1 cellular context compared by ENCODE assay signal in the genomic region with DNA sequence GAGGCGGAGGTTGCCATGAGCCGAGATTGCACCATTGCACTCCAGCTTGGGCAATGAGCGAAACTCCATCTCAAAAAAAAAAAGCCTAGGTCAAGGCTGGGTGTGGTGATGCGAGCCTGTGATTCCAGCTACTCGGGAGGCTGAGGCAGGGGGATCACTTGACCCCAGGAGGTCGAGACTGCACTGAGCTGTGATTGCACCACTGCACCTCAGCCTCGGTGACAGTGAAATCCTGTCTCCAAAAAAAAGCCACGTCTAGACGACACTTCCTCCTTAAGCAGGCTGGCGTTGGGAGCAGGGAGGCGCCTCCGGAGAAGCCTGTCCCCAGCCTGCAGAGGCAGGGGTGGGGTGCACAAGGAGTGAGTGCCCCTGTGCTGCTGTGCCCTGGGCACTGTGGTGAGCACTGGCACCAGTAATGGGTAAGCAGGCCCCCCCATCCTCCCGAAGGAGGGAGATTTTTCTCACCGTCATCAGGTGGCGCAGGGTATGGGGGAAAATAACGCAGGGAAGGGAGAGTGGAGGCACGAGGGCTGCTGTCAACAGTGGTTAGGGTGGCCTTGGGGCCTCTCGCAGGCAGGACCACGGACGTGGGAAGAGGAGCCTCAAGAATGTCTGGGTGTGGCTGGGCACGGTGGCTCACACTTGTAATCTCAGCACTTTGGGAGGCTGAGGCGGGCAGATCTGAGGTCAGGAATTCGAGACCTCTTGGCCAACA.
TF ChIP-seq lines count a peak whose summit lies in the region.

No MANE protein-coding gene starts in this region.

TF ChIP-seq in K562, 482 proteins besides CTCF, POLR2A, EP300 and RAD21 (continues in another document):
- no peak for TF ChIP-seq TEAD2 (tag; IDR thresholded peaks at IDR 0.05)
- TF ChIP-seq, protein P1, sequence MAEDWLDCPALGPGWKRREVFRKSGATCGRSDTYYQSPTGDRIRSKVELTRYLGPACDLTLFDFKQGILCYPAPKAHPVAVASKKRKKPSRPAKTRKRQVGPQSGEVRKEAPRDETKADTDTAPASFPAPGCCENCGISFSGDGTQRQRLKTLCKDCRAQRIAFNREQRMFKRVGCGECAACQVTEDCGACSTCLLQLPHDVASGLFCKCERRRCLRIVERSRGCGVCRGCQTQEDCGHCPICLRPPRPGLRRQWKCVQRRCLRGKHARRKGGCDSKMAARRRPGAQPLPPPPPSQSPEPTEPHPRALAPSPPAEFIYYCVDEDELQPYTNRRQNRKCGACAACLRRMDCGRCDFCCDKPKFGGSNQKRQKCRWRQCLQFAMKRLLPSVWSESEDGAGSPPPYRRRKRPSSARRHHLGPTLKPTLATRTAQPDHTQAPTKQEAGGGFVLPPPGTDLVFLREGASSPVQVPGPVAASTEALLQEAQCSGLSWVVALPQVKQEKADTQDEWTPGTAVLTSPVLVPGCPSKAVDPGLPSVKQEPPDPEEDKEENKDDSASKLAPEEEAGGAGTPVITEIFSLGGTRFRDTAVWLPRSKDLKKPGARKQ (CRISPR knock-in tag; IDR thresholded peaks at IDR 0.05): no peak
- no peak for TF ChIP-seq PHF8 (IDR thresholded peaks at IDR 0.05; ENCODE audit: borderline replicate concordance, low read length)
- TF ChIP-seq, protein P2, sequence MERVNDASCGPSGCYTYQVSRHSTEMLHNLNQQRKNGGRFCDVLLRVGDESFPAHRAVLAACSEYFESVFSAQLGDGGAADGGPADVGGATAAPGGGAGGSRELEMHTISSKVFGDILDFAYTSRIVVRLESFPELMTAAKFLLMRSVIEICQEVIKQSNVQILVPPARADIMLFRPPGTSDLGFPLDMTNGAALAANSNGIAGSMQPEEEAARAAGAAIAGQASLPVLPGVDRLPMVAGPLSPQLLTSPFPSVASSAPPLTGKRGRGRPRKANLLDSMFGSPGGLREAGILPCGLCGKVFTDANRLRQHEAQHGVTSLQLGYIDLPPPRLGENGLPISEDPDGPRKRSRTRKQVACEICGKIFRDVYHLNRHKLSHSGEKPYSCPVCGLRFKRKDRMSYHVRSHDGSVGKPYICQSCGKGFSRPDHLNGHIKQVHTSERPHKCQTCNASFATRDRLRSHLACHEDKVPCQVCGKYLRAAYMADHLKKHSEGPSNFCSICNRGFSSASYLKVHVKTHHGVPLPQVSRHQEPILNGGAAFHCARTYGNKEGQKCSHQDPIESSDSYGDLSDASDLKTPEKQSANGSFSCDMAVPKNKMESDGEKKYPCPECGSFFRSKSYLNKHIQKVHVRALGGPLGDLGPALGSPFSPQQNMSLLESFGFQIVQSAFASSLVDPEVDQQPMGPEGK (CRISPR knock-in tag; IDR thresholded peaks at IDR 0.05; ENCODE audit: borderline replicate concordance): no peak
- no peak for TF ChIP-seq CBX5 (IDR thresholded peaks at IDR 0.05; ENCODE audit: borderline replicate concordance, low read depth)
- TF ChIP-seq, protein P3, sequence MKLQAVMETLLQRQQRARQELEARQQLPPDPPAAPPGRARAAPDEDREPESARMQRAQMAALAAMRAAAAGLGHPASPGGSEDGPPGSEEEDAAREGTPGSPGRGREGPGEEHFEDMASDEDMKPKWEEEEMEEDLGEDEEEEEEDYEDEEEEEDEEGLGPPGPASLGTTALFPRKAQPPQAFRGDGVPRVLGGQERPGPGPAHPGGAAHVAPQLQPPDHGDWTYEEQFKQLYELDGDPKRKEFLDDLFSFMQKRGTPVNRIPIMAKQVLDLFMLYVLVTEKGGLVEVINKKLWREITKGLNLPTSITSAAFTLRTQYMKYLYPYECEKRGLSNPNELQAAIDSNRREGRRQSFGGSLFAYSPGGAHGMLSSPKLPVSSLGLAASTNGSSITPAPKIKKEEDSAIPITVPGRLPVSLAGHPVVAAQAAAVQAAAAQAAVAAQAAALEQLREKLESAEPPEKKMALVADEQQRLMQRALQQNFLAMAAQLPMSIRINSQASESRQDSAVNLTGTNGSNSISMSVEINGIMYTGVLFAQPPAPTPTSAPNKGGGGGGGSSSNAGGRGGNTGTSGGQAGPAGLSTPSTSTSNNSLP (IDR thresholded peaks at IDR 0.05; ENCODE audit: borderline replicate concordance, low read depth, low read length): no peak
- no peak for TF ChIP-seq ZNF696 (CRISPR knock-in tag; conservative IDR thresholded peaks at IDR 0.05)
- TF ChIP-seq, protein P4, sequence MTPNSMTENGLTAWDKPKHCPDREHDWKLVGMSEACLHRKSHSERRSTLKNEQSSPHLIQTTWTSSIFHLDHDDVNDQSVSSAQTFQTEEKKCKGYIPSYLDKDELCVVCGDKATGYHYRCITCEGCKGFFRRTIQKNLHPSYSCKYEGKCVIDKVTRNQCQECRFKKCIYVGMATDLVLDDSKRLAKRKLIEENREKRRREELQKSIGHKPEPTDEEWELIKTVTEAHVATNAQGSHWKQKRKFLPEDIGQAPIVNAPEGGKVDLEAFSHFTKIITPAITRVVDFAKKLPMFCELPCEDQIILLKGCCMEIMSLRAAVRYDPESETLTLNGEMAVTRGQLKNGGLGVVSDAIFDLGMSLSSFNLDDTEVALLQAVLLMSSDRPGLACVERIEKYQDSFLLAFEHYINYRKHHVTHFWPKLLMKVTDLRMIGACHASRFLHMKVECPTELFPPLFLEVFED (CRISPR knock-in tag; conservative IDR thresholded peaks at IDR 0.05): no peak
- TF ChIP-seq, protein P5, sequence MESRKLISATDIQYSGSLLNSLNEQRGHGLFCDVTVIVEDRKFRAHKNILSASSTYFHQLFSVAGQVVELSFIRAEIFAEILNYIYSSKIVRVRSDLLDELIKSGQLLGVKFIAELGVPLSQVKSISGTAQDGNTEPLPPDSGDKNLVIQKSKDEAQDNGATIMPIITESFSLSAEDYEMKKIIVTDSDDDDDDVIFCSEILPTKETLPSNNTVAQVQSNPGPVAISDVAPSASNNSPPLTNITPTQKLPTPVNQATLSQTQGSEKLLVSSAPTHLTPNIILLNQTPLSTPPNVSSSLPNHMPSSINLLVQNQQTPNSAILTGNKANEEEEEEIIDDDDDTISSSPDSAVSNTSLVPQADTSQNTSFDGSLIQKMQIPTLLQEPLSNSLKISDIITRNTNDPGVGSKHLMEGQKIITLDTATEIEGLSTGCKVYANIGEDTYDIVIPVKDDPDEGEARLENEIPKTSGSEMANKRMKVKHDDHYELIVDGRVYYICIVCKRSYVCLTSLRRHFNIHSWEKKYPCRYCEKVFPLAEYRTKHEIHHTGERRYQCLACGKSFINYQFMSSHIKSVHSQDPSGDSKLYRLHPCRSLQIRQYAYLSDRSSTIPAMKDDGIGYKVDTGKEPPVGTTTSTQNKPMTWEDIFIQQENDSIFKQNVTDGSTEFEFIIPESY (CRISPR knock-in tag; IDR thresholded peaks at IDR 0.05): no peak
- peak; percentile 67 for TF ChIP-seq SNRNP70 (optimal IDR thresholded peaks at IDR 0.05; ENCODE audit: low read depth, low read length)
- TF ChIP-seq, protein P6, sequence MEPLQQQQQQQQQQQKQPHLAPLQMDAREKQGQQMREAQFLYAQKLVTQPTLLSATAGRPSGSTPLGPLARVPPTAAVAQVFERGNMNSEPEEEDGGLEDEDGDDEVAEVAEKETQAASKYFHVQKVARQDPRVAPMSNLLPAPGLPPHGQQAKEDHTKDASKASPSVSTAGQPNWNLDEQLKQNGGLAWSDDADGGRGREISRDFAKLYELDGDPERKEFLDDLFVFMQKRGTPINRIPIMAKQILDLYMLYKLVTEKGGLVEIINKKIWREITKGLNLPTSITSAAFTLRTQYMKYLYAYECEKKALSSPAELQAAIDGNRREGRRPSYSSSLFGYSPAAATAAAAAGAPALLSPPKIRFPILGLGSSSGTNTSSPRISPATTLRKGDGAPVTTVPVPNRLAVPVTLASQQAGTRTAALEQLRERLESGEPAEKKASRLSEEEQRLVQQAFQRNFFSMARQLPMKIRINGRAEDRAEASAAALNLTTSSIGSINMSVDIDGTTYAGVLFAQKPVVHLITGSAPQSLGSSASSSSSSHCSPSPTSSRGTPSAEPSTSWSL (CRISPR knock-in tag; IDR thresholded peaks at IDR 0.05; ENCODE audit: borderline replicate concordance): no peak
- TF ChIP-seq KAT8 (IDR thresholded peaks at IDR 0.05; ENCODE audit: low read depth): no peak
- TF ChIP-seq, protein P7, sequence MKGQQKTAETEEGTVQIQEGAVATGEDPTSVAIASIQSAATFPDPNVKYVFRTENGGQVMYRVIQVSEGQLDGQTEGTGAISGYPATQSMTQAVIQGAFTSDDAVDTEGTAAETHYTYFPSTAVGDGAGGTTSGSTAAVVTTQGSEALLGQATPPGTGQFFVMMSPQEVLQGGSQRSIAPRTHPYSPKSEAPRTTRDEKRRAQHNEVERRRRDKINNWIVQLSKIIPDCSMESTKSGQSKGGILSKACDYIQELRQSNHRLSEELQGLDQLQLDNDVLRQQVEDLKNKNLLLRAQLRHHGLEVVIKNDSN (CRISPR knock-in tag; IDR thresholded peaks at IDR 0.05): no peak
- no peak for TF ChIP-seq ZNF143 (CRISPR knock-in tag; IDR thresholded peaks at IDR 0.05)
- TF ChIP-seq TSC22D4 (tag; IDR thresholded peaks at IDR 0.05): no peak
- TF ChIP-seq, protein P8, sequence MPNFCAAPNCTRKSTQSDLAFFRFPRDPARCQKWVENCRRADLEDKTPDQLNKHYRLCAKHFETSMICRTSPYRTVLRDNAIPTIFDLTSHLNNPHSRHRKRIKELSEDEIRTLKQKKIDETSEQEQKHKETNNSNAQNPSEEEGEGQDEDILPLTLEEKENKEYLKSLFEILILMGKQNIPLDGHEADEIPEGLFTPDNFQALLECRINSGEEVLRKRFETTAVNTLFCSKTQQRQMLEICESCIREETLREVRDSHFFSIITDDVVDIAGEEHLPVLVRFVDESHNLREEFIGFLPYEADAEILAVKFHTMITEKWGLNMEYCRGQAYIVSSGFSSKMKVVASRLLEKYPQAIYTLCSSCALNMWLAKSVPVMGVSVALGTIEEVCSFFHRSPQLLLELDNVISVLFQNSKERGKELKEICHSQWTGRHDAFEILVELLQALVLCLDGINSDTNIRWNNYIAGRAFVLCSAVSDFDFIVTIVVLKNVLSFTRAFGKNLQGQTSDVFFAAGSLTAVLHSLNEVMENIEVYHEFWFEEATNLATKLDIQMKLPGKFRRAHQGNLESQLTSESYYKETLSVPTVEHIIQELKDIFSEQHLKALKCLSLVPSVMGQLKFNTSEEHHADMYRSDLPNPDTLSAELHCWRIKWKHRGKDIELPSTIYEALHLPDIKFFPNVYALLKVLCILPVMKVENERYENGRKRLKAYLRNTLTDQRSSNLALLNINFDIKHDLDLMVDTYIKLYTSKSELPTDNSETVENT (CRISPR knock-in tag; IDR thresholded peaks at IDR 0.05): peak; percentile 62; the same call in 1 of the 2 replicates
- TF ChIP-seq MAFG (tag; conservative IDR thresholded peaks at IDR 0.05): no peak
- TF ChIP-seq ZNF311 (CRISPR knock-in tag; IDR thresholded peaks at IDR 0.05): no peak
- 0 out of 2 replicates have a peak, but pooled peaks have one; percentile 22 for TF ChIP-seq SMAD4 (CRISPR knock-in tag; conservative IDR thresholded peaks at IDR 0.05)
- TF ChIP-seq DIDO1 (tag; IDR thresholded peaks at IDR 0.05; ENCODE audit: low read depth): no peak
- no peak for TF ChIP-seq L3MBTL2 (IDR thresholded peaks at IDR 0.05)
- TF ChIP-seq COPS2 (conservative IDR thresholded peaks at IDR 0.05): no peak
- TF ChIP-seq KLF16 (IDR thresholded peaks at IDR 0.05): no peak
- no peak for TF ChIP-seq ZKSCAN8 (CRISPR knock-in tag; IDR thresholded peaks at IDR 0.05)
- TF ChIP-seq, protein P9, sequence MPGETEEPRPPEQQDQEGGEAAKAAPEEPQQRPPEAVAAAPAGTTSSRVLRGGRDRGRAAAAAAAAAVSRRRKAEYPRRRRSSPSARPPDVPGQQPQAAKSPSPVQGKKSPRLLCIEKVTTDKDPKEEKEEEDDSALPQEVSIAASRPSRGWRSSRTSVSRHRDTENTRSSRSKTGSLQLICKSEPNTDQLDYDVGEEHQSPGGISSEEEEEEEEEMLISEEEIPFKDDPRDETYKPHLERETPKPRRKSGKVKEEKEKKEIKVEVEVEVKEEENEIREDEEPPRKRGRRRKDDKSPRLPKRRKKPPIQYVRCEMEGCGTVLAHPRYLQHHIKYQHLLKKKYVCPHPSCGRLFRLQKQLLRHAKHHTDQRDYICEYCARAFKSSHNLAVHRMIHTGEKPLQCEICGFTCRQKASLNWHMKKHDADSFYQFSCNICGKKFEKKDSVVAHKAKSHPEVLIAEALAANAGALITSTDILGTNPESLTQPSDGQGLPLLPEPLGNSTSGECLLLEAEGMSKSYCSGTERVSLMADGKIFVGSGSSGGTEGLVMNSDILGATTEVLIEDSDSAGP (CRISPR knock-in tag; IDR thresholded peaks at IDR 0.05): no peak
- TF ChIP-seq SIX5 (IDR thresholded peaks at IDR 0.05; ENCODE audit: borderline replicate concordance in 1 of 2, insufficient read depth in 1 of 2, low read depth in 1 of 2, low read length in 2 of 2): no peak
- no peak for TF ChIP-seq CBX3 (IDR thresholded peaks at IDR 0.05; ENCODE audit: borderline replicate concordance in 1 of 2, low read length in 2 of 2)
- TF ChIP-seq, protein P10, sequence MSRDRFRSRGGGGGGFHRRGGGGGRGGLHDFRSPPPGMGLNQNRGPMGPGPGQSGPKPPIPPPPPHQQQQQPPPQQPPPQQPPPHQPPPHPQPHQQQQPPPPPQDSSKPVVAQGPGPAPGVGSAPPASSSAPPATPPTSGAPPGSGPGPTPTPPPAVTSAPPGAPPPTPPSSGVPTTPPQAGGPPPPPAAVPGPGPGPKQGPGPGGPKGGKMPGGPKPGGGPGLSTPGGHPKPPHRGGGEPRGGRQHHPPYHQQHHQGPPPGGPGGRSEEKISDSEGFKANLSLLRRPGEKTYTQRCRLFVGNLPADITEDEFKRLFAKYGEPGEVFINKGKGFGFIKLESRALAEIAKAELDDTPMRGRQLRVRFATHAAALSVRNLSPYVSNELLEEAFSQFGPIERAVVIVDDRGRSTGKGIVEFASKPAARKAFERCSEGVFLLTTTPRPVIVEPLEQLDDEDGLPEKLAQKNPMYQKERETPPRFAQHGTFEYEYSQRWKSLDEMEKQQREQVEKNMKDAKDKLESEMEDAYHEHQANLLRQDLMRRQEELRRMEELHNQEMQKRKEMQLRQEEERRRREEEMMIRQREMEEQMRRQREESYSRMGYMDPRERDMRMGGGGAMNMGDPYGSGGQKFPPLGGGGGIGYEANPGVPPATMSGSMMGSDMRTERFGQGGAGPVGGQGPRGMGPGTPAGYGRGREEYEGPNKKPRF (IDR thresholded peaks at IDR 0.05; ENCODE audit: low read depth, low read length): no peak
- no peak for TF ChIP-seq ESRRA (IDR thresholded peaks at IDR 0.05; ENCODE audit: borderline replicate concordance, low read depth)
- TF ChIP-seq, protein P11, sequence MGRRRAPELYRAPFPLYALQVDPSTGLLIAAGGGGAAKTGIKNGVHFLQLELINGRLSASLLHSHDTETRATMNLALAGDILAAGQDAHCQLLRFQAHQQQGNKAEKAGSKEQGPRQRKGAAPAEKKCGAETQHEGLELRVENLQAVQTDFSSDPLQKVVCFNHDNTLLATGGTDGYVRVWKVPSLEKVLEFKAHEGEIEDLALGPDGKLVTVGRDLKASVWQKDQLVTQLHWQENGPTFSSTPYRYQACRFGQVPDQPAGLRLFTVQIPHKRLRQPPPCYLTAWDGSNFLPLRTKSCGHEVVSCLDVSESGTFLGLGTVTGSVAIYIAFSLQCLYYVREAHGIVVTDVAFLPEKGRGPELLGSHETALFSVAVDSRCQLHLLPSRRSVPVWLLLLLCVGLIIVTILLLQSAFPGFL (CRISPR knock-in tag; IDR thresholded peaks at IDR 0.05): no peak
- TF ChIP-seq, protein P12, sequence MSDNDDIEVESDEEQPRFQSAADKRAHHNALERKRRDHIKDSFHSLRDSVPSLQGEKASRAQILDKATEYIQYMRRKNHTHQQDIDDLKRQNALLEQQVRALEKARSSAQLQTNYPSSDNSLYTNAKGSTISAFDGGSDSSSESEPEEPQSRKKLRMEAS (CRISPR knock-in tag; IDR thresholded peaks at IDR 0.05): no peak
- 0 out of 2 replicates have a peak, but pooled peaks have one; percentile 22 for TF ChIP-seq CHD2 (IDR thresholded peaks at IDR 0.05; ENCODE audit: low read depth, low read length)
- no peak for TF ChIP-seq ZSCAN32 (CRISPR knock-in tag; IDR thresholded peaks at IDR 0.05)
- no peak for TF ChIP-seq TCFL5 (CRISPR knock-in tag; conservative IDR thresholded peaks at IDR 0.05)
- TF ChIP-seq ASH1L (IDR thresholded peaks at IDR 0.05; ENCODE audit: borderline replicate concordance, low read depth, partially characterized antibody): no peak
- TF ChIP-seq ETV6 (IDR thresholded peaks at IDR 0.05; ENCODE audit: borderline replicate concordance in 1 of 2, low read depth in 2 of 2, low read length in 1 of 2): no peak
- no peak for TF ChIP-seq ETV6 (CRISPR knock-in tag; IDR thresholded peaks at IDR 0.05; ENCODE audit: borderline replicate concordance)
